3 cellular contexts compared by ENCODE assay signal in genomic region chr1:16561035-16561434, GRCh38. TPM values are rescaled to one million over a fixed set of nuclear protein-coding genes. Genes with fewer than 3 reads are reported as not detected.
"Had no signal": no experiment of that assay in that cellular context is flagged by ENCODE, and none has a peak within 500 bp of the region (broad histone marks: within the 10 kb centered on the region; RNA-seq: fewer than 3 reads in every experiment).

No MANE protein-coding gene starts in this region.

RNA-seq across cellular contexts. Expression of gene RNU1-1, which starts 47.0 kb away (rescaled TPM):
- polyA plus RNA-seq: stomach, thymus, urinary bladder had no signal
